ENCODE assay signal across 8 cellular contexts in genomic region chr5:149667084-149667826, GRCh38.
DNase-seq lines count a peak whose midpoint lies in the region; TF ChIP-seq lines count a peak whose summit lies in the region.

No MANE protein-coding gene starts in this region.

- no peak for TF ChIP-seq POLR2A in tibial nerve (IDR thresholded peaks at IDR 0.05)

- H3K4me3 ChIP-seq in Loucy (ENCODE audit: low read length, poor library complexity, severe bottlenecking) (no peak overlapping the region), adipocyte (ENCODE audit: low read length) (no peak overlapping the region), iPS DF 6.9 (ENCODE audit: low read length) (no peak overlapping the region), tibial nerve (no peak overlapping the region)

- H3K4me1 ChIP-seq in Loucy (ENCODE audit: insufficient read depth, low read length, poor library complexity, severe bottlenecking), result no peaks in the 10 kb centered on the region
- no peaks in the 10 kb centered on the region for H3K4me1 ChIP-seq in adipocyte (ENCODE audit: control insufficient read depth, insufficient read depth, low read length)
- H3K4me1 ChIP-seq in iPS DF 6.9 (ENCODE audit: control insufficient read depth, insufficient read depth, low read length), result no peaks in the 10 kb centered on the region
- no peaks in the 10 kb centered on the region for H3K4me1 ChIP-seq in tibial nerve

- DNase-seq in activated CD4-positive, alpha-beta T cell treated with anti-CD3 and anti-CD28 coated beads for 48 hours, result peak; percentile 44
- DNase-seq in activated CD4-positive, alpha-beta T cell treated with anti-CD3 and anti-CD28 coated beads for 1 hour, result no peak
- DNase-seq in adipocyte (ENCODE audit: low read depth), result peak; percentile 56
- peak; percentile 48 for DNase-seq in iPS DF 6.9 (ENCODE audit: low read depth, low spot score)
- DNase-seq in tibial nerve (ENCODE audit: low spot score in 2 of 2), result no peak
- DNase-seq in occipital lobe (lab: John Stamatoyannopoulos, UW), result no peak
- DNase-seq in H4 (ENCODE audit: low spot score), result no peak

- no peak for TF ChIP-seq EP300 in tibial nerve (IDR thresholded peaks at IDR 0.05)

- WGBS in iPS DF 6.9 (ENCODE audit: insufficient coverage, insufficient read length), result no CpG with 5 or more reads among the region's 7 CpGs
- WGBS in tibial nerve, 2 donors, result 31 to 37% methylated on average over 7 of the region's 7 CpGs

- H4K20me1 ChIP-seq in Loucy (ENCODE audit: insufficient read depth, low read length, poor library complexity, severe bottlenecking), result no peaks in the 10 kb centered on the region

- no peaks in the 10 kb centered on the region for H3K79me2 ChIP-seq in Loucy (ENCODE audit: insufficient read depth, low read length)

- H3K4me2 ChIP-seq in Loucy (ENCODE audit: low read depth, low read length, poor library complexity, severe bottlenecking), result peak overlapping the region; percentile 39

- H3K9me2 ChIP-seq in Loucy (replicated peaks; ENCODE audit: low read depth, low read length), result no peaks in the 10 kb centered on the region

- H3K9me3 ChIP-seq in Loucy (ENCODE audit: insufficient read depth, low read depth, low read length) (no peaks in the 10 kb centered on the region), adipocyte (ENCODE audit: control insufficient read depth, low read length) (peaks cover 9% of the 10 kb centered on the region), iPS DF 6.9 (ENCODE audit: control insufficient read depth, insufficient read depth, low read length) (no peaks in the 10 kb centered on the region), tibial nerve (peaks cover 0 to 26% (median 4%) of the 10 kb centered on the region in 4 donors)

- no peaks in the 10 kb centered on the region for H3F3A ChIP-seq in Loucy (ENCODE audit: low read depth)

- H2AFZ ChIP-seq in Loucy (ENCODE audit: low read length), result peak overlapping the region; percentile 80

- H3K27me3 ChIP-seq in Loucy (ENCODE audit: insufficient read depth, low read length, poor library complexity, severe bottlenecking), result no peaks in the 10 kb centered on the region
- H3K27me3 ChIP-seq in adipocyte (replicated peaks; ENCODE audit: control insufficient read depth, insufficient read depth, low read length), result no peaks in the 10 kb centered on the region
- no peaks in the 10 kb centered on the region for H3K27me3 ChIP-seq in iPS DF 6.9 (ENCODE audit: control insufficient read depth, insufficient read depth, low read length)
- no peaks in the 10 kb centered on the region for H3K27me3 ChIP-seq in tibial nerve

- no peak overlapping the region for H3K27ac ChIP-seq in iPS DF 6.9 (ENCODE audit: low read length)
- no peak overlapping the region for H3K27ac ChIP-seq in tibial nerve

- H3K36me3 ChIP-seq in Loucy (ENCODE audit: insufficient read depth, low read length), result no peaks in the 10 kb centered on the region
- H3K36me3 ChIP-seq in adipocyte (ENCODE audit: control insufficient read depth, insufficient read depth, low read length, severe bottlenecking), result no peaks in the 10 kb centered on the region
- no peaks in the 10 kb centered on the region for H3K36me3 ChIP-seq in iPS DF 6.9 (ENCODE audit: control insufficient read depth, insufficient read depth, low read length)
- H3K36me3 ChIP-seq in tibial nerve, result no peaks in the 10 kb centered on the region

- peak; percentile 97 for TF ChIP-seq CTCF in Loucy (conservative IDR thresholded peaks at IDR 0.05; ENCODE audit: low read length)
- peak; percentile 39 to 65 (median 48) for TF ChIP-seq CTCF in tibial nerve (IDR thresholded peaks at IDR 0.05)

- H3K9ac ChIP-seq in Loucy (ENCODE audit: low read depth, low read length, poor library complexity, severe bottlenecking) (no peak overlapping the region), adipocyte (ENCODE audit: low read length) (no peak overlapping the region)

Comparison
In these comparisons a context has a peak if more than half of its experiments do, and no peak if none do; other contexts are left out.
1. DNase-seq: peak in activated CD4-positive, alpha-beta T cell treated with anti-CD3 and anti-CD28 coated beads for 48 hours (single experiment), adipocyte (single experiment) and iPS DF 6.9 (single experiment); none in activated CD4-positive, alpha-beta T cell treated with anti-CD3 and anti-CD28 coated beads for 1 hour (single experiment), tibial nerve (0 of 2), occipital lobe (single experiment) and H4 (single experiment).